Comparison of ENCODE assay signal across 19 cellular contexts in the genomic region with DNA sequence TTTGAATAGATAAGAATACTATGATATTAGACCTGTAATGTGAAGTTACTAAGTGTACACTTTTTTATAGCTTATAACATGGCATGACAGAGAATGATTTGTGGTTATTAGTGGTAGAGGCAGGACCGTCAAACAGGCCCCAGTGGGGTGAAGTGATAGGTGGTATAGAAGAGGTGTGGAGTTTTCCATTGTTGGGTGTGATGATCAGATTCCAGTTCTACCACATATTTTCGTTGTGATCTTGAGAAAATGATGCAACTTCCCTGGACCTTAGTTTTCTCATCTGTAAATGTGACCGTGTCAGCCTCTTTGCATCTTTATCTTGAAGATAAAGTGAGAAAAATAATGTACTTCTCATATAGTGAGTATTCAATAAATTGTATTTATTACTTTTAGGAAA. TPM values are rescaled to one million over a fixed set of nuclear protein-coding genes. Genes with fewer than 3 reads are reported as not detected.
"Had no signal": no experiment of that assay in that cellular context is flagged by ENCODE, and none has a peak within 500 bp of the region (broad histone marks: within the 10 kb centered on the region; RNA-seq: fewer than 3 reads in every experiment).

No MANE protein-coding gene starts in this region.

- H3K4me3 ChIP-seq: ascending aorta, cardiac muscle cell, esophagus muscularis mucosa, left ventricle myocardium inferior, skin epidermis, suprapubic skin had no signal

- DNase-seq: activated CD4-positive, alpha-beta T cell treated with anti-CD3 and anti-CD28 coated beads, Interleukin-2, amount 50 U/mL, for 1 hour; activated naive CD4-positive, alpha-beta T cell treated with anti-CD3 and anti-CD28 coated beads for 36 hours; hippocampal formation; left ventricle myocardium inferior; mesenchymal stem cell; nucleus accumbens; stimulated activated CD4-positive, alpha-beta T cell treated with anti-CD3 and anti-CD28 coated beads, Interleukin-4, amount 100 ng/mL, for 24 hours; T-cell; T-helper 9 cell had no signal

- ATAC-seq: activated CD4-positive, CD25-positive, alpha-beta regulatory T cell treated with anti-CD3 and anti-CD28 coated beads, Interleukin-2, amount 50 U/mL, for 24 hours; activated T-helper 17 cell treated with anti-CD3 and anti-CD28 coated beads, Interleukin-2, amount 50 U/mL, for 72 hours; natural killer cell treated with Interleukin-12 subunit alpha and Interleukin-12 subunit beta and Interleukin-15 and Interleukin-18, amount 100 ng/mL, for 72 hours; T-cell had no signal

- H3K27ac Mint-ChIP-seq: activated naive CD4-positive, alpha-beta T cell treated with anti-CD3 and anti-CD28 coated beads for 36 hours; activated T-helper 17 cell treated with anti-CD3 and anti-CD28 coated beads, Interleukin-2, amount 50 U/mL, for 72 hours; natural killer cell treated with Interleukin-12 subunit alpha and Interleukin-12 subunit beta and Interleukin-15 and Interleukin-18, amount 100 ng/mL, for 72 hours; stimulated activated naive CD8-positive, alpha-beta T cell treated with anti-CD3 and anti-CD28 coated beads, Interleukin-15, Interleukin-2, amounts not matched to agents 100 ng/mL and 50 ng/mL, for 24 hours; T-cell had no signal

- H3K27me3 Mint-ChIP-seq: activated T-helper 17 cell treated with anti-CD3 and anti-CD28 coated beads, Interleukin-2, amount 50 U/mL, for 72 hours; natural killer cell treated with Interleukin-12 subunit alpha and Interleukin-12 subunit beta and Interleukin-15 and Interleukin-18, amount 100 ng/mL, for 72 hours; stimulated activated naive CD8-positive, alpha-beta T cell treated with anti-CD3 and anti-CD28 coated beads, Interleukin-15, Interleukin-2, amounts not matched to agents 100 ng/mL and 50 ng/mL, for 24 hours; T-cell had no signal

- H3K27me3 ChIP-seq: ascending aorta, cardiac muscle cell, esophagus muscularis mucosa, suprapubic skin had no signal

- H3K4me3 Mint-ChIP-seq: activated naive CD4-positive, alpha-beta T cell treated with anti-CD3 and anti-CD28 coated beads for 36 hours; activated T-helper 17 cell treated with anti-CD3 and anti-CD28 coated beads, Interleukin-2, amount 50 U/mL, for 72 hours; natural killer cell treated with Interleukin-12 subunit alpha and Interleukin-12 subunit beta and Interleukin-15 and Interleukin-18, amount 100 ng/mL, for 72 hours; stimulated activated naive CD8-positive, alpha-beta T cell treated with anti-CD3 and anti-CD28 coated beads, Interleukin-15, Interleukin-2, amounts not matched to agents 100 ng/mL and 50 ng/mL, for 24 hours; T-cell had no signal

- H3K9me3 Mint-ChIP-seq: activated naive CD4-positive, alpha-beta T cell treated with anti-CD3 and anti-CD28 coated beads for 36 hours; activated T-helper 17 cell treated with anti-CD3 and anti-CD28 coated beads, Interleukin-2, amount 50 U/mL, for 72 hours; natural killer cell treated with Interleukin-12 subunit alpha and Interleukin-12 subunit beta and Interleukin-15 and Interleukin-18, amount 100 ng/mL, for 72 hours; stimulated activated naive CD8-positive, alpha-beta T cell treated with anti-CD3 and anti-CD28 coated beads, Interleukin-15, Interleukin-2, amounts not matched to agents 100 ng/mL and 50 ng/mL, for 24 hours; T-cell had no signal

- H3K27ac ChIP-seq: ascending aorta, cardiac muscle cell, left ventricle myocardium inferior, suprapubic skin had no signal

- H3K9me3 ChIP-seq: ascending aorta, esophagus muscularis mucosa, left ventricle myocardium inferior, suprapubic skin had no signal

RNA-seq across cellular contexts. Expression of a gene that starts 30.3 kb away (rescaled TPM):
- total RNA-seq: activated CD8-positive, alpha-beta memory T cell treated with anti-CD3 and anti-CD28 coated beads for 36 hours; activated naive CD4-positive, alpha-beta T cell treated with anti-CD3 and anti-CD28 coated beads for 36 hours; activated T-helper 17 cell treated with anti-CD3 and anti-CD28 coated beads, Interleukin-2, amount 50 U/mL, for 72 hours; cardiac muscle cell; natural killer cell treated with Interleukin-12 subunit alpha and Interleukin-12 subunit beta and Interleukin-15 and Interleukin-18, amount 100 ng/mL, for 72 hours had no signal
